Comparison of ENCODE assay signal across 28 cellular contexts in the genomic region with DNA sequence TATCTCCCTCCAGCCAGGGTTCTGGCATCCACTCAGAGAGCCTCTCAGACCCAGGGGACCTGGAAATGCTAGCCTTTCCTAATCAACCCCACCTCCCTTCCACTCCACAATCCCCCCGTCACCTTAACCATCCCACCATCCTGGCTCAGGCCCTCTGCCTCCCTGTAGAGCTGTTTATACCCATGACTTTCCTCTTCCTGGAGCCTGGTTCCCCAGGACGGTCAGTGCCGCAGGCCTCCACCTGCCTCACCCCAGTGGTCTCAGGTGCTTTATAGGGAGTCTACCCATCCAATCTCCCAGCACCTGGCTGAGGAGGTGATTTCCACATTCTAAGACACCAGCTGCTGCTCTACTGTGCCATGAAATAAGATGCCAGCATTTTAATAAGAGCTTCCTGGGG.
"Had no signal": no experiment of that assay in that cellular context is flagged by ENCODE, and none has a peak within 500 bp of the region (broad histone marks: within the 10 kb centered on the region; RNA-seq: fewer than 3 reads in every experiment).

No MANE protein-coding gene starts in this region.

- H3K4me1 ChIP-seq: left lung, lower lobe of right lung, pancreas, prostate gland, suprapubic skin, tibial artery, upper lobe of right lung had no signal

- H3K36me3 ChIP-seq: left lung, lower lobe of right lung, pancreas, prostate gland, suprapubic skin, thoracic aorta, tibial artery, upper lobe of right lung had no signal

- H3K36me3 Mint-ChIP-seq: immature natural killer cell; naive thymus-derived CD8-positive, alpha-beta T cell had no signal

- H3K9me3 ChIP-seq: lower lobe of right lung, pancreas, prostate gland, thoracic aorta, upper lobe of right lung had no signal

- H3K27me3 Mint-ChIP-seq: stimulated activated naive CD8-positive, alpha-beta T cell treated with anti-CD3 and anti-CD28 coated beads, Interleukin-15, Interleukin-2, amounts not matched to agents 100 ng/mL and 50 ng/mL, for 24 hours had no signal

- H3K4me3 ChIP-seq: left lung, lower lobe of right lung, pancreas, prostate gland, skin epidermis, suprapubic skin, thoracic aorta, tibial artery, upper lobe of right lung had no signal

- DNase-seq: hypothalamus; immature natural killer cell; kidney; left colon; left lung; lower lobe of right lung; mammary epithelial cell; mesenchymal stem cell; naive thymus-derived CD8-positive, alpha-beta T cell; pancreas; retina; right cardiac atrium; stimulated activated CD4-positive, alpha-beta T cell treated with anti-CD3 and anti-CD28 coated beads, Interleukin-12 subunit alpha, Interleukin-12 subunit beta, amount 100 ng/mL, for 4 hours; stimulated activated CD4-positive, alpha-beta T cell treated with anti-CD3 and anti-CD28 coated beads, Interleukin-15, amount 100 ng/mL, for 24 hours; stimulated activated CD4-positive, alpha-beta T cell treated with anti-CD3 and anti-CD28 coated beads, Interleukin-2, amount 100 ng/mL, for 24 hours; stimulated activated CD4-positive, alpha-beta T cell treated with anti-CD3 and anti-CD28 coated beads, Interleukin-4, amount 100 ng/mL, for 1 hour; stimulated activated naive CD4-positive, alpha-beta T cell; tibial artery; trophoblast cell; upper lobe of right lung had no signal

- ATAC-seq: left colon; left lung; lower lobe of right lung; naive thymus-derived CD8-positive, alpha-beta T cell; pancreas; right cardiac atrium; sciatic nerve; upper lobe of right lung had no signal

- H3K27me3 ChIP-seq: left lung, suprapubic skin, tibial artery had no signal

- H3K9me3 Mint-ChIP-seq: immature natural killer cell; stimulated activated naive CD8-positive, alpha-beta T cell treated with anti-CD3 and anti-CD28 coated beads, Interleukin-15, Interleukin-2, amounts not matched to agents 100 ng/mL and 50 ng/mL, for 24 hours had no signal

- H3K4me3 Mint-ChIP-seq: immature natural killer cell; naive thymus-derived CD8-positive, alpha-beta T cell; nephron; neural crest cell; stimulated activated naive CD8-positive, alpha-beta T cell treated with anti-CD3 and anti-CD28 coated beads, Interleukin-15, Interleukin-2, amounts not matched to agents 100 ng/mL and 50 ng/mL, for 24 hours had no signal

- H3K27ac Mint-ChIP-seq: immature natural killer cell; nephron; stimulated activated naive CD8-positive, alpha-beta T cell treated with anti-CD3 and anti-CD28 coated beads, Interleukin-15, Interleukin-2, amounts not matched to agents 100 ng/mL and 50 ng/mL, for 24 hours had no signal

- H3K27ac ChIP-seq: left lung, lower lobe of right lung, pancreas, prostate gland, skin epidermis, suprapubic skin, thoracic aorta, tibial artery, upper lobe of right lung had no signal
